19 cellular contexts compared by ENCODE assay signal in genomic region chr9:133105461-133105770, GRCh38. TPM values are rescaled to one million over a fixed set of nuclear protein-coding genes. Genes with fewer than 3 reads are reported as not detected.
DNase-seq lines count a peak whose midpoint lies in the region; ATAC-seq, FAIRE-seq and TF ChIP-seq lines count a peak whose summit lies in the region.
"Had no signal": no experiment of that assay in that cellular context is flagged by ENCODE, and none has a peak within 500 bp of the region (broad histone marks: within the 10 kb centered on the region; RNA-seq: fewer than 3 reads in every experiment).

No MANE protein-coding gene starts in this region.

- H4K20me1 ChIP-seq in osteoblast (ENCODE audit: insufficient read depth, low read length), result peaks cover 13% of the 10 kb centered on the region

- no peak overlapping the region for H2AFZ ChIP-seq in osteoblast (ENCODE audit: low read length)

- H3K9me3 ChIP-seq in HEK293 (ENCODE audit: control insufficient read depth, insufficient read depth, low read depth, low read length) (no peaks in the 10 kb centered on the region), osteoblast (ENCODE audit: low read depth, low read length) (no peaks in the 10 kb centered on the region)

- POLR2A ChIA-PET in HEK293 (lab: Yijun Ruan, JAX), result interaction anchor here (1.5 to 1.6 kb wide), 2 partner anchors 39 to 75 kb away, joined by 3 to 4 read pairs; partner anchors contain the start of gene GTF3C5

- H3K4me3 ChIP-seq in HEK293 (ENCODE audit: low read depth, low read length) (no peak overlapping the region), dorsolateral prefrontal cortex (no peak overlapping the region), osteoblast (ENCODE audit: insufficient read depth, low read length) (no peak overlapping the region)

- TF ChIP-seq POLR2A in GM12892 (IDR thresholded peaks at IDR 0.05; ENCODE audit: low read depth, low read length), result no peak

- H3K79me2 ChIP-seq in osteoblast (ENCODE audit: insufficient read depth, low read length), result no peaks in the 10 kb centered on the region

- CTCF ChIA-PET in HEK293 (lab: Yijun Ruan, JAX), result interaction anchor here (0.6 to 22.4 kb wide), 4 partner anchors 9 to 67 kb away, joined by 3 to 342 read pairs (median 6); no protein-coding TSS in a partner anchor

- intact Hi-C loops in dorsolateral prefrontal cortex (cut with DNase I), result loop anchor here in 1 of 2 donors (5.0 kb wide), 1 partner anchor 53 kb away; no protein-coding TSS in a partner anchor

- H3K4me2 ChIP-seq in osteoblast (ENCODE audit: insufficient read depth, low read length), result no peak overlapping the region

- H3K27me3 ChIP-seq in dorsolateral prefrontal cortex (no peaks in the 10 kb centered on the region), osteoblast (ENCODE audit: insufficient read depth, low read length) (no peaks in the 10 kb centered on the region)

- peak; percentile 24 for DNase-seq in GM12892 (ENCODE audit: insufficient read length)
- peak in 1 of 10 donors; percentile 20 for DNase-seq in dorsolateral prefrontal cortex
- peak; percentile 77 for DNase-seq in osteoblast (ENCODE audit: insufficient read length, low spot score, missing footprints)
- no peak for DNase-seq in NCI-H1417 (lab: John Stamatoyannopoulos, UW)
- no peak for DNase-seq in SKM-1 (lab: John Stamatoyannopoulos, UW; ENCODE audit: unreplicated experiment)
- no peak for DNase-seq in HuH-7 (ENCODE audit: low spot score)
- DNase-seq: ACHN; Calu3; CD4-positive, CD25-positive, alpha-beta regulatory T cell; H9; NCI-H1048; NCI-H1694 treated with DMSO at 0.1 percent for 48 hours; NCI-H446; NCI-H748 treated with DMSO at 0.1 percent for 48 hours; SIG-M5 had no signal

- H3K4me1 ChIP-seq in HEK293 (ENCODE audit: control insufficient read depth, insufficient read depth, low read length) (no peaks in the 10 kb centered on the region), osteoblast (ENCODE audit: insufficient read depth, low read length) (no peaks in the 10 kb centered on the region)

- H3K36me3 ChIP-seq in HEK293 (ENCODE audit: control insufficient read depth in 2 of 2, insufficient read depth in 1 of 2, low read length in 2 of 2), result peaks cover 0 to 95% of the 10 kb centered on the region in 2 experiments; a peak in 2 of 3 replicates
- peaks cover 29% of the 10 kb centered on the region for H3K36me3 ChIP-seq in osteoblast (ENCODE audit: insufficient read depth, low read length)

- no peak for TF ChIP-seq CTCF in HEK293 (tag by site-specific recombination; IDR thresholded peaks at IDR 0.05)
- TF ChIP-seq CTCF in dorsolateral prefrontal cortex (IDR thresholded peaks at IDR 0.05 in 54 of 56, conservative IDR thresholded peaks at IDR 0.05 in 2 of 56; ENCODE audit: low read depth in 1 of 56, partially characterized antibody in 56 of 56), result no peak
- no peak for TF ChIP-seq CTCF in osteoblast (IDR thresholded peaks at IDR 0.05; ENCODE audit: extremely low read depth, low read depth, low read length)

- no peak overlapping the region for H3K27ac ChIP-seq in HEK293 (ENCODE audit: extremely low read depth, low read depth, low read length)
- H3K27ac ChIP-seq in dorsolateral prefrontal cortex, result peak overlapping the region in 35 of 59 donors; percentile 0 to 92 (median 79)
- no peak overlapping the region for H3K27ac ChIP-seq in osteoblast (ENCODE audit: low read depth, low read length)

- ATAC-seq in HG03139 (IDR thresholded peaks at IDR 0.05; ENCODE audit: unreplicated experiment), result no peak

- no peak for FAIRE-seq in GM12892 (lab: Jason Lieb, UNC)
- FAIRE-seq: GM18507 had no signal

TF ChIP-seq in HEK293, 187 proteins besides CTCF, POLR2A, EP300 and RAD21:
- no peak for TF ChIP-seq ZNF701 (tag by site-specific recombination; IDR thresholded peaks at IDR 0.05)
- TF ChIP-seq, protein P1, sequence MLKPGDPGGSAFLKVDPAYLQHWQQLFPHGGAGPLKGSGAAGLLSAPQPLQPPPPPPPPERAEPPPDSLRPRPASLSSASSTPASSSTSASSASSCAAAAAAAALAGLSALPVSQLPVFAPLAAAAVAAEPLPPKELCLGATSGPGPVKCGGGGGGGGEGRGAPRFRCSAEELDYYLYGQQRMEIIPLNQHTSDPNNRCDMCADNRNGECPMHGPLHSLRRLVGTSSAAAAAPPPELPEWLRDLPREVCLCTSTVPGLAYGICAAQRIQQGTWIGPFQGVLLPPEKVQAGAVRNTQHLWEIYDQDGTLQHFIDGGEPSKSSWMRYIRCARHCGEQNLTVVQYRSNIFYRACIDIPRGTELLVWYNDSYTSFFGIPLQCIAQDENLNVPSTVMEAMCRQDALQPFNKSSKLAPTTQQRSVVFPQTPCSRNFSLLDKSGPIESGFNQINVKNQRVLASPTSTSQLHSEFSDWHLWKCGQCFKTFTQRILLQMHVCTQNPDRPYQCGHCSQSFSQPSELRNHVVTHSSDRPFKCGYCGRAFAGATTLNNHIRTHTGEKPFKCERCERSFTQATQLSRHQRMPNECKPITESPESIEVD (tag by site-specific recombination; IDR thresholded peaks at IDR 0.05), result no peak
- no peak for TF ChIP-seq ZNF513 (tag by site-specific recombination; IDR thresholded peaks at IDR 0.05)
- no peak for TF ChIP-seq ZNF768 (tag by site-specific recombination; IDR thresholded peaks at IDR 0.05)
- peak; percentile 37 for TF ChIP-seq ZIC2 (tag by site-specific recombination; IDR thresholded peaks at IDR 0.05)
- no peak for TF ChIP-seq ZNF202 (tag by site-specific recombination; IDR thresholded peaks at IDR 0.05; ENCODE audit: borderline replicate concordance)
TF ChIP-seq in HEK293: peak in this region for 1.

RNA-seq across cellular contexts. Expression of gene RALGDS, which starts 15.6 kb away (rescaled TPM):
- 24.6 TPM for polyA plus RNA-seq in GM12892 (2012; ENCODE audit: missing spikeins)
- total RNA-seq in dorsolateral prefrontal cortex, result 100 to 1,000 TPM in 109 of 120 experiments, 10 to 100 TPM in 11; 72.2 to 415 (median 142) TPM
- total RNA-seq in osteoblast, result 11.2 and 12.7 TPM in 2 replicates

RNA-seq across cellular contexts. Expression of gene CEL, which starts 43.6 kb away (rescaled TPM):
- polyA plus RNA-seq in GM12892 (2012; ENCODE audit: missing spikeins), result 0.17 TPM
- total RNA-seq in dorsolateral prefrontal cortex (1 to 10 TPM in 107 of 120 experiments, under 1 TPM in 13; 0.64 to 7.6 (median 2.1) TPM), osteoblast (under 0.01 TPM in 1 of 2 replicates, not detected in the other)
- polyA plus RNA-seq: CD4-positive, CD25-positive, alpha-beta regulatory T cell had no signal

RNA-seq across cellular contexts. Expression of gene GBGT1, which starts 58.3 kb away (rescaled TPM):
- 3.5 TPM for polyA plus RNA-seq in GM12892 (2012; ENCODE audit: missing spikeins)
- total RNA-seq in dorsolateral prefrontal cortex, result 10 to 100 TPM in 109 of 120 experiments, 1 to 10 TPM in 11; 5.8 to 27.4 (median 13.8) TPM
- 3.3 and 3.8 TPM in 2 replicates for total RNA-seq in osteoblast
- total RNA-seq: Calu3, HT-29 had no signal

Comparison
In these comparisons a context has a peak if more than half of its experiments do, and no peak if none do; other contexts are left out.
1. DNase-seq: peak in GM12892 (single experiment) and osteoblast (single experiment); none in NCI-H1417 (0 of 3), SKM-1 (single experiment) and HuH-7 (single experiment).
2. H3K27ac ChIP-seq: peak in dorsolateral prefrontal cortex (35 of 59); none in HEK293 (single experiment) and osteoblast (single experiment).